Comparison of ENCODE assay signal across 11 cellular contexts in genomic region chr3:151879684-151880282, GRCh38. TPM values are rescaled to one million over a fixed set of nuclear protein-coding genes. Genes with fewer than 3 reads are reported as not detected.
A peak's percentile ranks its signal among the peaks of the same experiment; 100 is the strongest.
DNase-seq lines count a peak whose midpoint lies in the region; ATAC-seq and TF ChIP-seq lines count a peak whose summit lies in the region.
"Had no signal": no experiment of that assay in that cellular context is flagged by ENCODE, and none has a peak within 500 bp of the region (broad histone marks: within the 10 kb centered on the region; RNA-seq: fewer than 3 reads in every experiment).

No MANE protein-coding gene starts in this region.

- H2BK5ac ChIP-seq in trophoblast cell (ENCODE audit: low read depth, low read length, poor library complexity), result no peak overlapping the region

- H3K23ac ChIP-seq in trophoblast cell (ENCODE audit: low read length), result no peak overlapping the region

- H4K8ac ChIP-seq in trophoblast cell (ENCODE audit: low read depth, low read length), result no peak overlapping the region

- WGBS in SK-N-SH (ENCODE audit: low lambda C conversion rate), result 18% methylated on average over 2 of the region's 2 CpGs
- 96% methylated on average over 2 of the region's 2 CpGs for WGBS in smooth muscle cell (ENCODE audit: low lambda C conversion rate)
- WGBS in trophoblast cell (ENCODE audit: extremely low coverage, insufficient coverage, insufficient read length), result no CpG with 5 or more reads among the region's 2 CpGs
- 43% methylated on average over 2 of the region's 2 CpGs for WGBS in prostate gland

- no peak for TF ChIP-seq RAD21 in SK-N-SH (IDR thresholded peaks at IDR 0.05; ENCODE audit: low read length)

- H2AFZ ChIP-seq in SK-N-SH (ENCODE audit: low read depth), result no peak overlapping the region
- H2AFZ ChIP-seq in smooth muscle cell (ENCODE audit: low read depth), result peak overlapping the region; percentile 50
- no peak overlapping the region for H2AFZ ChIP-seq in trophoblast cell (ENCODE audit: insufficient read depth, low read length, poor library complexity)

- TF ChIP-seq CTCF in SK-N-SH (IDR thresholded peaks at IDR 0.05) (no peak), smooth muscle cell (IDR thresholded peaks at IDR 0.05; ENCODE audit: borderline replicate concordance, insufficient read depth, poor library complexity, severe bottlenecking) (no peak), prostate gland (IDR thresholded peaks at IDR 0.05) (no peak)

- H2AK5ac ChIP-seq in trophoblast cell (ENCODE audit: low read length), result no peak overlapping the region

- no peak overlapping the region for H2BK12ac ChIP-seq in trophoblast cell (ENCODE audit: low read length)

- ATAC-seq in GM19043 (IDR thresholded peaks at IDR 0.05; ENCODE audit: low read depth, unreplicated experiment) (peak; percentile 40), HG02884 (IDR thresholded peaks at IDR 0.05; ENCODE audit: unreplicated experiment) (peak; percentile 60)

- POLR2A ChIA-PET in SK-N-SH (lab: Yijun Ruan, JAX), result no interaction called here

- H3K9me3 ChIP-seq in SK-N-SH, result no peaks in the 10 kb centered on the region; the same call in 1 of the 2 replicates
- no peaks in the 10 kb centered on the region for H3K9me3 ChIP-seq in smooth muscle cell (replicated peaks; ENCODE audit: low read depth)
- no peaks in the 10 kb centered on the region for H3K9me3 ChIP-seq in trophoblast cell (ENCODE audit: insufficient read depth, low read depth, low read length)
- no peaks in the 10 kb centered on the region for H3K9me3 ChIP-seq in prostate gland

- peaks cover 0 to 2% of the 10 kb centered on the region in 2 experiments; a peak in 1 of 4 replicates for H3K4me1 ChIP-seq in SK-N-SH (ENCODE audit: control insufficient read depth in 1 of 2, insufficient read depth in 2 of 2, low read depth in 1 of 2, low read length in 1 of 2)
- no peaks in the 10 kb centered on the region for H3K4me1 ChIP-seq in smooth muscle cell (ENCODE audit: low read depth)
- H3K4me1 ChIP-seq in trophoblast cell (ENCODE audit: control insufficient read depth in 1 of 2, insufficient read depth in 2 of 2, low read length in 2 of 2), result no peaks in the 10 kb centered on the region
- H3K4me1 ChIP-seq in prostate gland (replicated peaks), result no peaks in the 10 kb centered on the region

- H3K36me3 ChIP-seq in SK-N-SH (replicated peaks in 1 of 2; ENCODE audit: control insufficient read depth in 1 of 2, insufficient read depth in 2 of 2, low read length in 1 of 2), result peaks cover 8 to 18% of the 10 kb centered on the region in 2 experiments
- no peaks in the 10 kb centered on the region for H3K36me3 ChIP-seq in smooth muscle cell (ENCODE audit: low read depth)
- H3K36me3 ChIP-seq in trophoblast cell (ENCODE audit: control insufficient read depth in 1 of 2, insufficient read depth in 2 of 2, low read length in 2 of 2), result no peaks in the 10 kb centered on the region
- H3K36me3 ChIP-seq in prostate gland, result no peaks in the 10 kb centered on the region

- H3F3A ChIP-seq in SK-N-SH (replicated peaks; ENCODE audit: insufficient read depth) (peaks cover 32% of the 10 kb centered on the region), smooth muscle cell (ENCODE audit: low read depth) (no peaks in the 10 kb centered on the region)

- H3K27me3 ChIP-seq in SK-N-SH (ENCODE audit: insufficient read depth) (no peaks in the 10 kb centered on the region), smooth muscle cell (ENCODE audit: low read depth) (no peaks in the 10 kb centered on the region), trophoblast cell (ENCODE audit: insufficient read depth, low read length) (no peaks in the 10 kb centered on the region), prostate gland (replicated peaks; ENCODE audit: insufficient read depth) (no peaks in the 10 kb centered on the region)

- H2BK120ac ChIP-seq in trophoblast cell (ENCODE audit: insufficient read depth, low read length, poor library complexity), result no peak overlapping the region

- H4K20me1 ChIP-seq in SK-N-SH (ENCODE audit: insufficient read depth) (no peaks in the 10 kb centered on the region), smooth muscle cell (ENCODE audit: low read depth) (no peaks in the 10 kb centered on the region)

- H4K91ac ChIP-seq in trophoblast cell (ENCODE audit: low read depth, low read length), result no peak overlapping the region

- CTCF ChIA-PET in SK-N-SH (lab: Yijun Ruan, JAX), result no interaction called here

- DNase-seq in SK-N-SH, result no peak
- DNase-seq in smooth muscle cell (lab: John Stamatoyannopoulos, UW; ENCODE audit: unreplicated experiment), result no peak
- no peak for DNase-seq in NCI-H446 treated with DMSO at 0.1 percent for 48 hours (lab: John Stamatoyannopoulos, UW)
- no peak for DNase-seq in trophoblast cell
- DNase-seq in prostate gland (ENCODE audit: low spot score), result no peak
- DNase-seq: activated CD4-positive, alpha-beta T cell treated with anti-CD3 and anti-CD28 coated beads, Interleukin-2, amount 50 U/mL, for 1 hour; NCI-H2029; SHP77 treated with DMSO at 0.1 percent for 48 hours; stimulated activated CD4-positive, alpha-beta T cell treated with anti-CD3 and anti-CD28 coated beads, Interleukin-12 subunit alpha, Interleukin-12 subunit beta, amount 100 ng/mL, for 4 hours had no signal

- intact Hi-C loops in prostate gland (cut with DNase I), result no loop called here

- no peaks in the 10 kb centered on the region for H3K9me2 ChIP-seq in SK-N-SH

- H3K4me3 ChIP-seq in SK-N-SH (ENCODE audit: low read depth in 2 of 2, low read length in 1 of 2) (no peak overlapping the region; a peak in 1 of 4 replicates), smooth muscle cell (no peak overlapping the region), trophoblast cell (ENCODE audit: low read depth, low read length) (no peak overlapping the region), prostate gland (no peak overlapping the region)

- H3K27ac ChIP-seq in SK-N-SH (ENCODE audit: low read depth in 2 of 2, low read length in 1 of 2) (peak overlapping the region; percentile 69 to 76; a peak in 3 of 4 replicates), smooth muscle cell (ENCODE audit: low read depth) (peak overlapping the region; percentile 3), trophoblast cell (ENCODE audit: low read depth, low read length) (no peak overlapping the region), prostate gland (no peak overlapping the region)

- no peak overlapping the region for H3K14ac ChIP-seq in trophoblast cell (ENCODE audit: low read length)

- TF ChIP-seq POLR2A in prostate gland (IDR thresholded peaks at IDR 0.05), result no peak

- H3K79me2 ChIP-seq in SK-N-SH (ENCODE audit: insufficient read depth) (peaks cover 81% of the 10 kb centered on the region), smooth muscle cell (ENCODE audit: low read depth) (no peaks in the 10 kb centered on the region), trophoblast cell (ENCODE audit: control insufficient read depth, insufficient read depth, low read length, poor library complexity) (no peaks in the 10 kb centered on the region)

- no peak overlapping the region for H3K4ac ChIP-seq in trophoblast cell (ENCODE audit: low read depth, low read length)

- H3K9ac ChIP-seq in SK-N-SH, result peak overlapping the region; percentile 35; the same call in 1 of the 2 replicates
- no peak overlapping the region for H3K9ac ChIP-seq in smooth muscle cell (ENCODE audit: low read depth)
- H3K9ac ChIP-seq in trophoblast cell (ENCODE audit: low read length), result no peak overlapping the region

- H3K18ac ChIP-seq in trophoblast cell (ENCODE audit: low read length), result no peak overlapping the region

- TF ChIP-seq EP300 in SK-N-SH (IDR thresholded peaks at IDR 0.05; ENCODE audit: borderline replicate concordance in 1 of 2, low read depth in 1 of 2, low read length in 1 of 2), result no peak

- no peaks in the 10 kb centered on the region for H3K79me1 ChIP-seq in trophoblast cell (ENCODE audit: low read length)

- H3K4me2 ChIP-seq in SK-N-SH (peak overlapping the region; percentile 38; the same call in 1 of the 2 replicates), smooth muscle cell (peak overlapping the region; percentile 49), trophoblast cell (ENCODE audit: low read length) (no peak overlapping the region)

- no peak overlapping the region for H4K12ac ChIP-seq in trophoblast cell (ENCODE audit: low read depth, low read length)

TF ChIP-seq in SK-N-SH, 30 proteins besides CTCF, POLR2A, EP300 and RAD21 (continues in another document):
- TF ChIP-seq SMC3 (IDR thresholded peaks at IDR 0.05; ENCODE audit: low read depth, low read length) (no peak), YY1 (IDR thresholded peaks at IDR 0.05; ENCODE audit: low read depth) (no peak), EZH2phosphoT487 (IDR thresholded peaks at IDR 0.05; ENCODE audit: borderline replicate concordance, low read depth) (no peak), FOXJ3 (CRISPR knock-in tag; IDR thresholded peaks at IDR 0.05) (no peak), REST (IDR thresholded peaks at IDR 0.05; ENCODE audit: low read depth, low read length) (no peak), JUND (IDR thresholded peaks at IDR 0.05) (no peak), POLR2AphosphoS5 (IDR thresholded peaks at IDR 0.05; ENCODE audit: low read depth, low read length) (no peak)

RNA-seq across cellular contexts. Expression of gene SUCNR1, which starts 6.3 kb away (rescaled TPM):
- polyA plus RNA-seq in SK-N-SH (2012; rRNA removed) (1.5 and 2.9 TPM in 2 replicates), smooth muscle cell (not detected in 2 replicates)
- 3.5 and 4.6 TPM in 2 replicates for polyA plus RNA-seq in SK-N-SH (2012; cell fraction: cytosol; rRNA removed)
- polyA plus RNA-seq in SK-N-SH (2012; cell fraction: nucleus; rRNA removed), result 1.1 and 3.5 TPM in 2 replicates
- total RNA-seq in smooth muscle cell (not detected in 2 replicates), prostate gland (not detected)
- polyA plus RNA-seq in trophoblast cell (2013), result 0.07 and 0.08 TPM in 2 replicates

Comparison
In these comparisons a context has a peak if more than half of its experiments do, and no peak if none do; other contexts are left out.
1. H3K27ac ChIP-seq: peak in SK-N-SH (2 of 2) and smooth muscle cell (single experiment); none in trophoblast cell (single experiment) and prostate gland (0 of 2).